Comparison of ENCODE assay signal across 8 cellular contexts in the genomic region with DNA sequence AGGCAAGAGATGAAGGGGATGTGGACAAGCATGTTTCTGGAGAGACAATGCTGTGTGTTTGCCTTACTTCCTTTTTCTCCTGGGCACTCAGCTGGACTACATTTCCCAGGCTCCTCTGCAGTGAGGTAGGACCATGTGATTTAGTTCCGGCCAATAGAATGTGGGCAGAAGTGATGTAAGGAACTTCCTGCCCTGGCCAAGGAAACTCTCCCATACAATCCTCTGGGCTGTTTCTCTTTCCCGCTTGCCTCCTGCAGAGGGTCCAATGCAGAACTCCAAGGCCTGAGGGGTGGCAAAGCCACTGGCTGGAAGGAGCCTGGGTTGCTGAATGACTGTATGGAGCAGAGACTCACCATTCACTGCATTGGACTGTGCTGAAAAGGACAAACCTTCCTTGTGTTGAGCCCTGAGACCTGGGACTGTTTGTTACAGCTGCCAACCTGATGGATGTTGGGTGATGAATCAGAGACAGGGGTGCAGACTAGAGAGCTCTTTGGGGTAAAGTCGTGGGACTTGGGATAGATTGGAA.
DNase-seq lines count a peak whose midpoint lies in the region; ATAC-seq, FAIRE-seq and TF ChIP-seq lines count a peak whose summit lies in the region.

No MANE protein-coding gene starts in this region.

- in situ Hi-C loops in HAP-1 (cut with MboI; ENCODE audit: low sequenced_read_pairs), result no loop called here

- H3K4me1 ChIP-seq in HAP-1, result no peaks in the 10 kb centered on the region
- no peaks in the 10 kb centered on the region for H3K4me1 ChIP-seq in right cardiac atrium (ENCODE audit: control insufficient read depth, insufficient read depth, low read length)

- no peak for TF ChIP-seq CTCF in LNCaP clone FGC (IDR thresholded peaks at IDR 0.05; ENCODE audit: control insufficient read depth, extremely low read depth, insufficient read depth)

- H3K4me3 ChIP-seq in HAP-1 (no peak overlapping the region), LNCaP clone FGC (ENCODE audit: low read depth, low read length) (peak overlapping the region; percentile 15; the same call in 1 of the 2 replicates), right cardiac atrium (ENCODE audit: low read length) (no peak overlapping the region)

- H3K9me3 ChIP-seq in HAP-1 (no peaks in the 10 kb centered on the region), right cardiac atrium (ENCODE audit: control insufficient read depth, low read length) (peaks cover 2% of the 10 kb centered on the region)

- H3K36me3 ChIP-seq in HAP-1 (replicated peaks), result no peaks in the 10 kb centered on the region

- ATAC-seq in Right ventricle myocardium superior (ENCODE audit: poor library complexity) (peak; percentile 70), right cardiac atrium (peak; percentile 41 to 81)

- H3K27ac ChIP-seq in right cardiac atrium (ENCODE audit: low read length), result no peak overlapping the region

- H3K27me3 ChIP-seq in HAP-1 (ENCODE audit: low read depth) (peaks cover 13% of the 10 kb centered on the region), right cardiac atrium (ENCODE audit: control insufficient read depth, insufficient read depth) (no peaks in the 10 kb centered on the region)

- DNase-seq in Right ventricle myocardium superior, result no peak
- no peak for DNase-seq in cardiac septum (ENCODE audit: low spot score)
- peak; percentile 60 to 65 for DNase-seq in HAP-1 (ENCODE audit: low spot score in 2 of 2)
- no peak for DNase-seq in LNCaP clone FGC (ENCODE audit: low read depth)
- DNase-seq in right cardiac atrium, result no peak
- peak; percentile 30 for DNase-seq in stimulated activated CD8-positive, alpha-beta memory T cell treated with anti-CD3 and anti-CD28 coated beads, Interleukin-4, amount 100 ng/mL, for 48 hours
- no peak for DNase-seq in activated CD8-positive, alpha-beta memory T cell treated with anti-CD3 and anti-CD28 coated beads for 24 hours

- WGBS in right cardiac atrium, result 62% methylated on average over 3 of the region's 3 CpGs

- peak; percentile 80 for FAIRE-seq in TTC549 (lab: Jason Lieb, UNC)

- intact Hi-C loops in Right ventricle myocardium superior (cut with DNase I), result no loop called here
- intact Hi-C loops in cardiac septum (cut with DNase I), result no loop called here
- intact Hi-C loops in right cardiac atrium (cut with DNase I), result no loop called here

Comparison
In these comparisons a context has a peak if more than half of its experiments do, and no peak if none do; other contexts are left out.
1. DNase-seq: peak in HAP-1 (2 of 2) and stimulated activated CD8-positive, alpha-beta memory T cell treated with anti-CD3 and anti-CD28 coated beads, Interleukin-4, amount 100 ng/mL, for 48 hours (single experiment); none in Right ventricle myocardium superior (single experiment), cardiac septum (single experiment), LNCaP clone FGC (single experiment), right cardiac atrium (0 of 3) and activated CD8-positive, alpha-beta memory T cell treated with anti-CD3 and anti-CD28 coated beads for 24 hours (single experiment).